ENCODE assay signal across 14 cellular contexts in the genomic region with DNA sequence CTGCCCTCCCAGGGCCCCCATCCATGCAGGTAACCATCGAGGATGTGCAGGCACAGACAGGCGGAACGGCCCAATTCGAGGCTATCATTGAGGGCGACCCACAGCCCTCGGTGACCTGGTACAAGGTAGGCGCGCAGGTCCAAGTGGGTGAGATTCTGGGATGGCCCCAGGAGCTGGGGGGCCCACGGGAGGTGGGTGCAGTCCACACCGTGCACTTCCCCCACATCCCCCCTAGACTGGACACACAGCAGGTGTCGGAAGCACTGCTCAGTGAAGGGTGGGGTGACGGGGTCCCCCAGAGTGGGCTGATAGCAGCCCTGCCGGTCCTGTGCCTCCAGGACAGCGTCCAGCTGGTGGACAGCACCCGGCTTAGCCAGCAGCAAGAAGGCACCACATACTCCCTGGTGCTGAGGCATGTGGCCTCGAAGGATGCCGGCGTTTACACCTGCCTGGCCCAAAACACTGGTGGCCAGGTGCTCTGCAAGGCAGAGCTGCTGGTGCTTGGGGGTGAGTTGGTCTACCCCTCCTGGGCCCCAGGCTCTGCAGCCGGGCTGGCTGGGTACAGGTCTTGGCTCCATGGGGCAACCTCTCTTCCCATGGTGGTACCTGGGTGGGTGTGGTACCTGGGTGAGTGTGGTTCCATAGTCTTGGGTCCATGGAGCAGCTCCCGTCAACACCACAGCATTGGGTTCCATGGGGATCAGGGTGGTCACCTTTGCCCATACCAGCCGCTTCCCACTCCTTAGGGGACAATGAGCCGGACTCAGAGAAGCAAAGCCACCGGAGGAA. TPM values are rescaled to one million over a fixed set of nuclear protein-coding genes. Genes with fewer than 3 reads are reported as not detected.
"Had no signal": no experiment of that assay in that cellular context is flagged by ENCODE, and none has a peak within 500 bp of the region (broad histone marks: within the 10 kb centered on the region; RNA-seq: fewer than 3 reads in every experiment).

No MANE protein-coding gene starts in this region.

- DNase-seq: activated B cell treated with CpG ODN at 0.5 μM for 24 hours; activated T-cell treated with anti-CD3 and anti-CD28 coated beads, Interleukin-2, amount 50 U/mL, for 24 hours; caudate nucleus; effector CD8-positive, alpha-beta T cell; hippocampal formation; natural killer cell; nucleus accumbens; stimulated activated CD4-positive, alpha-beta T cell treated with anti-CD3 and anti-CD28 coated beads, Interleukin-4, amount 100 ng/mL, for 24 hours had no signal

- H3K9me3 Mint-ChIP-seq: activated B cell treated with CpG ODN at 0.5 μM for 24 hours; activated T-cell treated with anti-CD3 and anti-CD28 coated beads, Interleukin-2, amount 50 U/mL, for 24 hours; memory B cell; natural killer cell; stimulated activated naive CD8-positive, alpha-beta T cell treated with anti-CD3 and anti-CD28 coated beads, Interleukin-15, Interleukin-2, amounts not matched to agents 100 ng/mL and 50 ng/mL, for 24 hours; T-helper 1 cell treated with Interleukin-12 subunit alpha and Interleukin-12 subunit beta and Interleukin-4 antibody, amounts not matched to agents 30 μg/mL and 1 μg/mL, for 36 hours had no signal

- H3K27ac Mint-ChIP-seq: activated B cell treated with CpG ODN at 0.5 μM for 24 hours; activated T-cell treated with anti-CD3 and anti-CD28 coated beads, Interleukin-2, amount 50 U/mL, for 24 hours; memory B cell; natural killer cell; stimulated activated naive CD8-positive, alpha-beta T cell treated with anti-CD3 and anti-CD28 coated beads, Interleukin-15, Interleukin-2, amounts not matched to agents 100 ng/mL and 50 ng/mL, for 24 hours; T-helper 1 cell treated with Interleukin-12 subunit alpha and Interleukin-12 subunit beta and Interleukin-4 antibody, amounts not matched to agents 30 μg/mL and 1 μg/mL, for 36 hours had no signal

- ATAC-seq: natural killer cell had no signal

- H3K4me3 Mint-ChIP-seq: activated B cell treated with CpG ODN at 0.5 μM for 24 hours; activated T-cell treated with anti-CD3 and anti-CD28 coated beads, Interleukin-2, amount 50 U/mL, for 24 hours; memory B cell; natural killer cell; stimulated activated naive CD8-positive, alpha-beta T cell treated with anti-CD3 and anti-CD28 coated beads, Interleukin-15, Interleukin-2, amounts not matched to agents 100 ng/mL and 50 ng/mL, for 24 hours; T-helper 1 cell treated with Interleukin-12 subunit alpha and Interleukin-12 subunit beta and Interleukin-4 antibody, amounts not matched to agents 30 μg/mL and 1 μg/mL, for 36 hours had no signal

- H3K4me3 ChIP-seq: coronary artery had no signal

- H3K36me3 Mint-ChIP-seq: memory B cell, natural killer cell had no signal

- FAIRE-seq: astrocyte, frontal cortex had no signal

- H3K4me1 Mint-ChIP-seq: activated B cell treated with CpG ODN at 0.5 μM for 24 hours, memory B cell, natural killer cell had no signal

- H3K27me3 Mint-ChIP-seq: activated B cell treated with CpG ODN at 0.5 μM for 24 hours; activated T-cell treated with anti-CD3 and anti-CD28 coated beads, Interleukin-2, amount 50 U/mL, for 24 hours; stimulated activated naive CD8-positive, alpha-beta T cell treated with anti-CD3 and anti-CD28 coated beads, Interleukin-15, Interleukin-2, amounts not matched to agents 100 ng/mL and 50 ng/mL, for 24 hours had no signal

- H3K27ac ChIP-seq: coronary artery had no signal

RNA-seq across cellular contexts. Expression of gene TRIM17, which starts 50.4 kb away (rescaled TPM):
- total RNA-seq: activated B cell treated with CpG ODN at 0.5 μM for 24 hours had no signal
